In the genomic region with DNA sequence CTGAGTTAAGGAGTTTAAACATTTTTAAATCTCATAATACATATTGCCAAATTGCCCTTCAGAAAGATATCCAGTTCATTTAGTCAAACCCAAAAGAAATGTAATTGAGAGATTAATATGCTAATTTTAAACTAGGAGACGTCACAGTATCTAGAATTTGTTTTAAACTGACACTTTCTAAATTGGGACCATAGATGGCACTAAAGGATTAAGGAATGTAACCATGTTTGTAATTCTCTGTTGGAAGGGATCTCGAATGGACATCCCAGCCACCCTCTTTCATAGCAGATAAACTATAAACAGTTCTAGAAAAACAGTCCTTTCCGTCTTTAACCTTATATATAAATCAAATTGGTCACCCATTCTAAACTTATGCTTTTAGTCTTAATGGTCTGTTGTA, we compare ENCODE assay signal across 11 cellular contexts. TPM values are rescaled to one million over a fixed set of nuclear protein-coding genes. Genes with fewer than 3 reads are reported as not detected.
A peak's percentile ranks its signal among the peaks of the same experiment; 100 is the strongest.
DNase-seq lines count a peak whose midpoint lies in the region; ATAC-seq and TF ChIP-seq lines count a peak whose summit lies in the region.
"Had no signal": no experiment of that assay in that cellular context is flagged by ENCODE, and none has a peak within 500 bp of the region (broad histone marks: within the 10 kb centered on the region; RNA-seq: fewer than 3 reads in every experiment).

No MANE protein-coding gene starts in this region.

- no peaks in the 10 kb centered on the region for H3K9me3 ChIP-seq in hepatocyte (ENCODE audit: low read depth)

- ATAC-seq in stimulated activated memory B cell treated with anti-CD40 and anti-IgM and Interleukin-4, amounts not matched to agents 10 μg/mL and 1 μg/mL and 100 μg/mL, for 72 hours = no peak
- ATAC-seq in HG03175 (IDR thresholded peaks at IDR 0.05; ENCODE audit: unreplicated experiment) (no peak), GM18870 (IDR thresholded peaks at IDR 0.05; ENCODE audit: unreplicated experiment) (no peak)
- ATAC-seq: esophagus mucosa had no signal

- no peaks in the 10 kb centered on the region for H3K9me2 ChIP-seq in hepatocyte (replicated peaks; ENCODE audit: insufficient read depth)

- H4K20me1 ChIP-seq in hepatocyte (ENCODE audit: insufficient read depth, poor library complexity, severe bottlenecking) = no peaks in the 10 kb centered on the region

- no peaks in the 10 kb centered on the region for H3K79me2 ChIP-seq in hepatocyte

- no peak overlapping the region for H3K27ac ChIP-seq in hepatocyte
- H3K27ac ChIP-seq: neural progenitor cell had no signal

- H2AFZ ChIP-seq in hepatocyte = no peak overlapping the region
- H2AFZ ChIP-seq: neural progenitor cell had no signal

- peaks cover 5% of the 10 kb centered on the region for H3K27me3 ChIP-seq in hepatocyte

- H3K9me3 Mint-ChIP-seq in stimulated activated memory B cell treated with anti-CD40 and anti-IgM and Interleukin-4, amounts not matched to agents 10 μg/mL and 1 μg/mL and 100 μg/mL, for 72 hours = no peaks in the 10 kb centered on the region
- H3K9me3 Mint-ChIP-seq: neural progenitor cell had no signal

- H3K36me3 ChIP-seq in hepatocyte (replicated peaks; ENCODE audit: insufficient read depth, low read depth) = no peaks in the 10 kb centered on the region
- H3K36me3 ChIP-seq: neural progenitor cell had no signal

- H3K4me3 Mint-ChIP-seq in stimulated activated memory B cell treated with anti-CD40 and anti-IgM and Interleukin-4, amounts not matched to agents 10 μg/mL and 1 μg/mL and 100 μg/mL, for 72 hours = no peak overlapping the region
- H3K4me3 Mint-ChIP-seq: neural progenitor cell had no signal

- TF ChIP-seq CTCF in hepatocyte (IDR thresholded peaks at IDR 0.05; ENCODE audit: poor library complexity) = peak; percentile 37

- H3K4me1 ChIP-seq in hepatocyte (ENCODE audit: insufficient read depth) = no peaks in the 10 kb centered on the region
- H3K4me1 ChIP-seq: neural progenitor cell had no signal

- H3K27me3 Mint-ChIP-seq in stimulated activated memory B cell treated with anti-CD40 and anti-IgM and Interleukin-4, amounts not matched to agents 10 μg/mL and 1 μg/mL and 100 μg/mL, for 72 hours = no peaks in the 10 kb centered on the region

- H3K4me3 ChIP-seq in hepatocyte = no peak overlapping the region
- H3K4me3 ChIP-seq: neural progenitor cell had no signal

- no peak overlapping the region for H3K4me2 ChIP-seq in hepatocyte
- H3K4me2 ChIP-seq: neural progenitor cell had no signal

- no peak overlapping the region for H3K27ac Mint-ChIP-seq in stimulated activated memory B cell treated with anti-CD40 and anti-IgM and Interleukin-4, amounts not matched to agents 10 μg/mL and 1 μg/mL and 100 μg/mL, for 72 hours
- H3K27ac Mint-ChIP-seq: neural progenitor cell had no signal

- no peaks in the 10 kb centered on the region for H3K36me3 Mint-ChIP-seq in stimulated activated memory B cell treated with anti-CD40 and anti-IgM and Interleukin-4, amounts not matched to agents 10 μg/mL and 1 μg/mL and 100 μg/mL, for 72 hours
- H3K36me3 Mint-ChIP-seq: neural progenitor cell had no signal

- DNase-seq in CD1c-positive myeloid dendritic cell (ENCODE audit: extremely low spot score) (peak; percentile 39), LHCN-M2 (ENCODE audit: low read depth) (peak; percentile 41), RPMI7951 (ENCODE audit: low read depth) (peak; percentile 31), hepatocyte (ENCODE audit: low spot score) (no peak), NCI-H128 (lab: John Stamatoyannopoulos, UW; ENCODE audit: unreplicated experiment) (no peak)
- DNase-seq: NCI-H187 treated with DMSO at 0.1 percent for 48 hours had no signal

- H3K4me1 Mint-ChIP-seq in stimulated activated memory B cell treated with anti-CD40 and anti-IgM and Interleukin-4, amounts not matched to agents 10 μg/mL and 1 μg/mL and 100 μg/mL, for 72 hours = no peaks in the 10 kb centered on the region
- H3K4me1 Mint-ChIP-seq: neural progenitor cell had no signal

- WGBS in hepatocyte (ENCODE audit: low lambda C conversion rate, missing lambda C conversion rate) = 25% methylated on average over 3 of the region's 3 CpGs

RNA-seq across cellular contexts. Expression of a gene that starts 30.0 kb away (rescaled TPM):
- 18.5 and 28.4 TPM in 2 replicates for total RNA-seq in LHCN-M2 (2014; rRNA removed)
- polyA plus RNA-seq in LHCN-M2 (2012) = 7.5 TPM
- total RNA-seq in RPMI7951 (2014; rRNA removed; shearing (Covaris generic)) = 25.9 and 33.9 TPM in 2 replicates
- 1.5 and 4.5 TPM in 2 replicates for total RNA-seq in hepatocyte
- polyA plus RNA-seq in hepatocyte = 1.5 and 3.4 TPM in 2 replicates

RNA-seq across cellular contexts. Expression of a gene that starts 48.1 kb away (rescaled TPM):
- total RNA-seq in LHCN-M2 (2014; rRNA removed) = not detected in 2 replicates
- polyA plus RNA-seq in LHCN-M2 (2012) = not detected
- not detected in 2 replicates for total RNA-seq in RPMI7951 (2014; rRNA removed; shearing (Covaris generic))
- 15.7 and 19.8 TPM in 2 replicates for total RNA-seq in hepatocyte
- 14.0 and 15.0 TPM in 2 replicates for polyA plus RNA-seq in hepatocyte
- total RNA-seq: esophagus mucosa had no signal

RNA-seq across cellular contexts. Expression of a gene that starts 54.0 kb away (rescaled TPM):
- total RNA-seq in LHCN-M2 (2014; rRNA removed) = 32.5 and 42.2 TPM in 2 replicates
- polyA plus RNA-seq in LHCN-M2 (2012) = 6.0 TPM
- 25.8 and 32.6 TPM in 2 replicates for total RNA-seq in RPMI7951 (2014; rRNA removed; shearing (Covaris generic))
- 32.5 and 32.7 TPM in 2 replicates for total RNA-seq in hepatocyte
- 10.4 and 10.5 TPM in 2 replicates for polyA plus RNA-seq in hepatocyte

Comparison
In these comparisons a context has a peak if more than half of its experiments do, and no peak if none do; other contexts are left out.
1. DNase-seq: peak in CD1c-positive myeloid dendritic cell (single experiment), LHCN-M2 (single experiment) and RPMI7951 (single experiment); none in hepatocyte (single experiment) and NCI-H128 (single experiment).
2. RNA of a gene that starts 48.1 kb away (total RNA-seq): 15.7 to 19.8 TPM in hepatocyte; not detected in LHCN-M2 and not detected in RPMI7951; every median in the first group is over 10 times any median in the second.